9 cellular contexts compared by ENCODE assay signal in genomic region chr13:69935043-69935442, GRCh38.
DNase-seq lines count a peak whose midpoint lies in the region; ATAC-seq lines count a peak whose summit lies in the region.
"Had no signal": no experiment of that assay in that cellular context is flagged by ENCODE, and none has a peak within 500 bp of the region (broad histone marks: within the 10 kb centered on the region; RNA-seq: fewer than 3 reads in every experiment).

No MANE protein-coding gene starts in this region.

- H3K4me3 ChIP-seq in H7 (ENCODE audit: insufficient read depth, low read depth, low read length): no peak overlapping the region

- no peaks in the 10 kb centered on the region for H3K27me3 ChIP-seq in H7 (ENCODE audit: control insufficient read depth, insufficient read depth, low read length)

- peak; percentile 51 for DNase-seq in NCI-H526 treated with DMSO at 0.1 percent for 48 hours (lab: John Stamatoyannopoulos, UW)
- DNase-seq in kidney tubule cell (ENCODE audit: low spot score): peak; percentile 40
- DNase-seq in H7: no peak
- DNase-seq in activated T-cell treated with anti-CD3 and anti-CD28 coated beads, Interleukin-2, amount 50 U/mL, for 24 hours: no peak
- DNase-seq in activated CD4-positive, alpha-beta T cell treated with anti-CD3 and anti-CD28 coated beads, Interleukin-2, amount 50 U/mL, for 1 hour: no peak
- DNase-seq in activated naive CD4-positive, alpha-beta T cell treated with anti-CD3 and anti-CD28 coated beads, Interleukin-2, amount 10 ng/mL, durations not matched to agents 7 days and 5 days: no peak

- no peak overlapping the region for H3K27ac Mint-ChIP-seq in activated T-cell treated with anti-CD3 and anti-CD28 coated beads, Interleukin-2, amount 50 U/mL, for 24 hours
- no peak overlapping the region for H3K27ac Mint-ChIP-seq in activated naive CD4-positive, alpha-beta T cell treated with anti-CD3 and anti-CD28 coated beads, Interleukin-2, amount 10 ng/mL, durations not matched to agents 7 days and 5 days
- H3K27ac Mint-ChIP-seq: memory B cell had no signal

- CTCF ChIA-PET in activated naive CD4-positive, alpha-beta T cell treated with anti-CD3 and anti-CD28 coated beads, Interleukin-2, amount 10 ng/mL, durations not matched to agents 7 days and 5 days (lab: Charles Lee): no interaction called here

- ATAC-seq in GM18502 (IDR thresholded peaks at IDR 0.05; ENCODE audit: poor library complexity, unreplicated experiment) (peak; percentile 100), HG02642 (IDR thresholded peaks at IDR 0.05; ENCODE audit: poor library complexity, unreplicated experiment) (peak; percentile 83)

- no peaks in the 10 kb centered on the region for H3K4me1 Mint-ChIP-seq in activated T-cell treated with anti-CD3 and anti-CD28 coated beads, Interleukin-2, amount 50 U/mL, for 24 hours (ENCODE audit: low read depth)
- H3K4me1 Mint-ChIP-seq in activated naive CD4-positive, alpha-beta T cell treated with anti-CD3 and anti-CD28 coated beads, Interleukin-2, amount 10 ng/mL, durations not matched to agents 7 days and 5 days: no peaks in the 10 kb centered on the region
- H3K4me1 Mint-ChIP-seq: memory B cell had no signal

- no peaks in the 10 kb centered on the region for H3K27me3 Mint-ChIP-seq in activated T-cell treated with anti-CD3 and anti-CD28 coated beads, Interleukin-2, amount 50 U/mL, for 24 hours
- H3K27me3 Mint-ChIP-seq in activated naive CD4-positive, alpha-beta T cell treated with anti-CD3 and anti-CD28 coated beads, Interleukin-2, amount 10 ng/mL, durations not matched to agents 7 days and 5 days: no peaks in the 10 kb centered on the region
- H3K27me3 Mint-ChIP-seq: memory B cell had no signal

- no peaks in the 10 kb centered on the region for H3K36me3 Mint-ChIP-seq in activated T-cell treated with anti-CD3 and anti-CD28 coated beads, Interleukin-2, amount 50 U/mL, for 24 hours (ENCODE audit: low read depth)
- H3K36me3 Mint-ChIP-seq in activated naive CD4-positive, alpha-beta T cell treated with anti-CD3 and anti-CD28 coated beads, Interleukin-2, amount 10 ng/mL, durations not matched to agents 7 days and 5 days: no peaks in the 10 kb centered on the region
- H3K36me3 Mint-ChIP-seq: memory B cell had no signal

- H3K36me3 ChIP-seq in H7 (replicated peaks; ENCODE audit: control insufficient read depth, insufficient read depth, low read length): no peaks in the 10 kb centered on the region

- H3K4me3 Mint-ChIP-seq in activated T-cell treated with anti-CD3 and anti-CD28 coated beads, Interleukin-2, amount 50 U/mL, for 24 hours: no peak overlapping the region
- no peak overlapping the region for H3K4me3 Mint-ChIP-seq in activated naive CD4-positive, alpha-beta T cell treated with anti-CD3 and anti-CD28 coated beads, Interleukin-2, amount 10 ng/mL, durations not matched to agents 7 days and 5 days
- H3K4me3 Mint-ChIP-seq: memory B cell had no signal

- H3K9me3 Mint-ChIP-seq in activated T-cell treated with anti-CD3 and anti-CD28 coated beads, Interleukin-2, amount 50 U/mL, for 24 hours: peaks cover 13% of the 10 kb centered on the region
- H3K9me3 Mint-ChIP-seq in activated naive CD4-positive, alpha-beta T cell treated with anti-CD3 and anti-CD28 coated beads, Interleukin-2, amount 10 ng/mL, durations not matched to agents 7 days and 5 days: peaks cover 5% of the 10 kb centered on the region

Comparison
In these comparisons a context has a peak if more than half of its experiments do, and no peak if none do; other contexts are left out.
1. DNase-seq: peak in NCI-H526 treated with DMSO at 0.1 percent for 48 hours (single experiment) and kidney tubule cell (single experiment); none in H7 (single experiment), activated T-cell treated with anti-CD3 and anti-CD28 coated beads, Interleukin-2, amount 50 U/mL, for 24 hours (single experiment), activated CD4-positive, alpha-beta T cell treated with anti-CD3 and anti-CD28 coated beads, Interleukin-2, amount 50 U/mL, for 1 hour (single experiment) and activated naive CD4-positive, alpha-beta T cell treated with anti-CD3 and anti-CD28 coated beads, Interleukin-2, amount 10 ng/mL, durations not matched to agents 7 days and 5 days (single experiment).